8 cellular contexts compared by ENCODE assay signal in the genomic region with DNA sequence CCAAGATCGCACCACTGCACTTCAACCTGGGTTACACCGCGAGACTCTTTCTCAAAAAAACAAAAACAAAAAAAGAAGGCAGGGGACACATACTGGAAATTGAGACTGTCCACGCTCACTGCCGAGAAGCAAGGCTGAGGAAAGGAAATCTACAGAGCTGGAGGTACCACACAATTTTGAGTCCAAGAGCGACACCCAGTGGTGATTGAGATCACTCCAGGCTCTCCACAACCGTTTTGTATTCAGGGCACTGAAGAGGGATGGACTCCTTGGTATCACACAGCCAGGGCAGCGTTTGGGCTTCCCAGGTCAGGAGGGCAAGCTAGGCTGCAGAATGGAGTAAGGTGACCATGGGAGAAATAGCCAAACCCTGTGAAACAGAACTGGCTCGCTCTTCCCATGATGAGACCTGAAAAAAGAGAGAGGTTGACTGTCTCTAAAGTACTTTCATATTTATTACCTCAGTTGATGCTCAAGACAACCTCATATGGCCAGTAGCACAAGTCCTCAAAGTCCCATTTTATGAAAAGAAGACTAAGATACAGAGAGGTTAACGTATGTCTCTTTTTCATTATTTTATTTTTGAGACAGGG.
A peak's percentile ranks its signal among the peaks of the same experiment; 100 is the strongest.
DNase-seq lines count a peak whose midpoint lies in the region; ATAC-seq and TF ChIP-seq lines count a peak whose summit lies in the region.

No MANE protein-coding gene starts in this region.

- ATAC-seq in HG03354 (IDR thresholded peaks at IDR 0.05; ENCODE audit: poor library complexity, severe bottlenecking, unreplicated experiment) (peak; percentile 73), GM18907 (IDR thresholded peaks at IDR 0.05; ENCODE audit: unreplicated experiment) (no peak)

- peak; percentile 84 to 88 for TF ChIP-seq RAD21 in liver (IDR thresholded peaks at IDR 0.05)

- H3K9ac ChIP-seq in colonic mucosa (ENCODE audit: low read depth in 2 of 2, low read length in 2 of 2): no peak overlapping the region
- H3K9ac ChIP-seq in liver (ENCODE audit: low read depth in 1 of 2, low read length in 2 of 2): no peak overlapping the region

- H3K4me3 ChIP-seq in colonic mucosa: no peak overlapping the region
- H3K4me3 ChIP-seq in liver (ENCODE audit: low read depth in 1 of 3, low read length in 3 of 3): no peak overlapping the region

- H3K36me3 ChIP-seq in colonic mucosa (no peaks in the 10 kb centered on the region), liver (ENCODE audit: control insufficient read depth in 4 of 4, insufficient read depth in 3 of 4, low read depth in 1 of 4, low read length in 3 of 4) (no peaks in the 10 kb centered on the region)

- H3K27me3 ChIP-seq in colonic mucosa (no peaks in the 10 kb centered on the region), liver (ENCODE audit: control insufficient read depth in 4 of 4, insufficient read depth in 4 of 4, low read length in 3 of 4) (peaks cover 0 to 3% (median 0%) of the 10 kb centered on the region in 4 donors)

- intact Hi-C loops in colonic mucosa (cut with DNase I): loop anchor here (5.0 kb wide), 2 partner anchors 150 to 1115 kb away; partner anchors contain the start of gene ALK

- no peak overlapping the region for H3K27ac ChIP-seq in colonic mucosa
- no peak overlapping the region for H3K27ac ChIP-seq in liver (ENCODE audit: low read depth in 1 of 2, low read length in 2 of 2)

- 17% methylated on average over 10 of the region's 10 CpGs for WGBS in liver

- peak; percentile 67 for DNase-seq in GM10266 (ENCODE audit: extremely low spot score)
- peak; percentile 70 to 87 for DNase-seq in NCI-H524 (lab: John Stamatoyannopoulos, UW)
- peak; percentile 34 to 45 for DNase-seq in activated CD4-positive, alpha-beta T cell treated with anti-CD3 and anti-CD28 coated beads for 24 hours (ENCODE audit: low read depth in 2 of 2)
- DNase-seq in colonic mucosa: peak; percentile 63
- peak; percentile 33 to 52 (median 44) for DNase-seq in stimulated activated CD4-positive, alpha-beta T cell treated with anti-CD3 and anti-CD28 coated beads, TNF-alpha, amount 100 ng/mL, for 48 hours (ENCODE audit: low read depth in 3 of 3)

- TF ChIP-seq CTCF in GM10266 (IDR thresholded peaks at IDR 0.05; ENCODE audit: control insufficient read depth, insufficient read depth, low read depth, missing control alignments): peak; percentile 81
- peak; percentile 55 for TF ChIP-seq CTCF in colonic mucosa (IDR thresholded peaks at IDR 0.05)
- peak; percentile 76 for TF ChIP-seq CTCF in liver (IDR thresholded peaks at IDR 0.05; ENCODE audit: low read depth, low read length, missing input control)

- H3K4me1 ChIP-seq in colonic mucosa (no peaks in the 10 kb centered on the region), liver (ENCODE audit: control insufficient read depth in 4 of 4, insufficient read depth in 4 of 4, low read length in 3 of 4) (peaks cover 0 to 1% (median 0%) of the 10 kb centered on the region in 4 donors)

- H3K9me3 ChIP-seq in colonic mucosa: no peaks in the 10 kb centered on the region
- H3K9me3 ChIP-seq in liver (ENCODE audit: control insufficient read depth in 4 of 4, low read length in 3 of 4): no peaks in the 10 kb centered on the region

TF ChIP-seq in liver, 16 proteins besides CTCF, POLR2A, EP300 and RAD21:
- TF ChIP-seq ATF3 (IDR thresholded peaks at IDR 0.05) (no peak), ZBTB33 (IDR thresholded peaks at IDR 0.05) (no peak), JUND (IDR thresholded peaks at IDR 0.05) (no peak), GABPA (IDR thresholded peaks at IDR 0.05 in 1 of 2, conservative IDR thresholded peaks at IDR 0.05 in 1 of 2) (no peak), NR2F2 (IDR thresholded peaks at IDR 0.05) (no peak), HNF4A (conservative IDR thresholded peaks at IDR 0.05) (no peak), SP1 (IDR thresholded peaks at IDR 0.05) (no peak), HNF4G (IDR thresholded peaks at IDR 0.05) (no peak), RXRA (IDR thresholded peaks at IDR 0.05) (no peak), YY1 (IDR thresholded peaks at IDR 0.05) (no peak), FOXA1 (IDR thresholded peaks at IDR 0.05) (no peak), TAF1 (conservative IDR thresholded peaks at IDR 0.05) (no peak), EGR1 (IDR thresholded peaks at IDR 0.05; ENCODE audit: low read depth in 2 of 2) (no peak), FOXA2 (IDR thresholded peaks at IDR 0.05) (no peak)
- TF ChIP-seq, protein P1, sequence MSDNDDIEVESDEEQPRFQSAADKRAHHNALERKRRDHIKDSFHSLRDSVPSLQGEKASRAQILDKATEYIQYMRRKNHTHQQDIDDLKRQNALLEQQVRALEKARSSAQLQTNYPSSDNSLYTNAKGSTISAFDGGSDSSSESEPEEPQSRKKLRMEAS (IDR thresholded peaks at IDR 0.05): no peak
- TF ChIP-seq, protein P2, sequence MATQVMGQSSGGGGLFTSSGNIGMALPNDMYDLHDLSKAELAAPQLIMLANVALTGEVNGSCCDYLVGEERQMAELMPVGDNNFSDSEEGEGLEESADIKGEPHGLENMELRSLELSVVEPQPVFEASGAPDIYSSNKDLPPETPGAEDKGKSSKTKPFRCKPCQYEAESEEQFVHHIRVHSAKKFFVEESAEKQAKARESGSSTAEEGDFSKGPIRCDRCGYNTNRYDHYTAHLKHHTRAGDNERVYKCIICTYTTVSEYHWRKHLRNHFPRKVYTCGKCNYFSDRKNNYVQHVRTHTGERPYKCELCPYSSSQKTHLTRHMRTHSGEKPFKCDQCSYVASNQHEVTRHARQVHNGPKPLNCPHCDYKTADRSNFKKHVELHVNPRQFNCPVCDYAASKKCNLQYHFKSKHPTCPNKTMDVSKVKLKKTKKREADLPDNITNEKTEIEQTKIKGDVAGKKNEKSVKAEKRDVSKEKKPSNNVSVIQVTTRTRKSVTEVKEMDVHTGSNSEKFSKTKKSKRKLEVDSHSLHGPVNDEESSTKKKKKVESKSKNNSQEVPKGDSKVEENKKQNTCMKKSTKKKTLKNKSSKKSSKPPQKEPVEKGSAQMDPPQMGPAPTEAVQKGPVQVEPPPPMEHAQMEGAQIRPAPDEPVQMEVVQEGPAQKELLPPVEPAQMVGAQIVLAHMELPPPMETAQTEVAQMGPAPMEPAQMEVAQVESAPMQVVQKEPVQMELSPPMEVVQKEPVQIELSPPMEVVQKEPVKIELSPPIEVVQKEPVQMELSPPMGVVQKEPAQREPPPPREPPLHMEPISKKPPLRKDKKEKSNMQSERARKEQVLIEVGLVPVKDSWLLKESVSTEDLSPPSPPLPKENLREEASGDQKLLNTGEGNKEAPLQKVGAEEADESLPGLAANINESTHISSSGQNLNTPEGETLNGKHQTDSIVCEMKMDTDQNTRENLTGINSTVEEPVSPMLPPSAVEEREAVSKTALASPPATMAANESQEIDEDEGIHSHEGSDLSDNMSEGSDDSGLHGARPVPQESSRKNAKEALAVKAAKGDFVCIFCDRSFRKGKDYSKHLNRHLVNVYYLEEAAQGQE (IDR thresholded peaks at IDR 0.05): no peak
TF ChIP-seq in liver: peak in this region for 0.
